In genomic region chr17:76036497-76037380, GRCh38 we compare ENCODE assay signal across 15 cellular contexts. TPM values are rescaled to one million over a fixed set of nuclear protein-coding genes. Genes with fewer than 3 reads are reported as not detected.
A peak's percentile ranks its signal among the peaks of the same experiment; 100 is the strongest.
DNase-seq lines count a peak whose midpoint lies in the region; ATAC-seq and TF ChIP-seq lines count a peak whose summit lies in the region.
"Had no signal": no experiment of that assay in that cellular context is flagged by ENCODE, and none has a peak within 500 bp of the region (broad histone marks: within the 10 kb centered on the region; RNA-seq: fewer than 3 reads in every experiment).

No MANE protein-coding gene starts in this region.

- no peak overlapping the region for H3K9ac ChIP-seq in GM23248

- 71% methylated on average over 26 of the region's 26 CpGs for WGBS in sigmoid colon, 2 donors
- 40 to 43% methylated on average over 26 of the region's 26 CpGs for WGBS in GM23248 (ENCODE audit: low coverage in 1 of 2, low lambda C conversion rate in 2 of 2, missing lambda C conversion rate in 2 of 2), 2 experiments

- no peak overlapping the region for H3K4me2 ChIP-seq in GM23248 (ENCODE audit: unreplicated experiment)

- TF ChIP-seq EP300 in sigmoid colon (IDR thresholded peaks at IDR 0.05), result peak; percentile 93 to 96 (median 93)

- no peaks in the 10 kb centered on the region for H4K20me1 ChIP-seq in GM23248 (ENCODE audit: insufficient read depth)

- H3K36me3 ChIP-seq in sigmoid colon, result peaks cover 8 to 25% (median 21%) of the 10 kb centered on the region in 4 donors
- H3K36me3 ChIP-seq in GM23248 (ENCODE audit: low read depth), result peaks cover 23% of the 10 kb centered on the region

- peaks cover 20% of the 10 kb centered on the region; the same call in 1 of the 2 replicates for H3F3A ChIP-seq in GM23248 (ENCODE audit: insufficient read depth)

- H3K27ac ChIP-seq in VCaP, result peak overlapping the region; percentile 54
- peak overlapping the region; percentile 66 to 92 (median 86) for H3K27ac ChIP-seq in sigmoid colon
- no peak overlapping the region for H3K27ac ChIP-seq in GM23248

- no peaks in the 10 kb centered on the region for H3K27me3 ChIP-seq in sigmoid colon
- no peaks in the 10 kb centered on the region for H3K27me3 ChIP-seq in GM23248 (replicated peaks; ENCODE audit: insufficient read depth)

- H3K4me1 ChIP-seq in sigmoid colon (peaks cover 0 to 95% (median 78%) of the 10 kb centered on the region in 4 donors), GM23248 (ENCODE audit: insufficient read depth) (no peaks in the 10 kb centered on the region)

- ATAC-seq in GM21576 (IDR thresholded peaks at IDR 0.05; ENCODE audit: unreplicated experiment), result no peak
- ATAC-seq in GM19467 (IDR thresholded peaks at IDR 0.05; ENCODE audit: unreplicated experiment), result no peak

- H3K9me2 ChIP-seq in GM23248 (ENCODE audit: insufficient read depth), result no peaks in the 10 kb centered on the region

- no peak for TF ChIP-seq POLR2A in sigmoid colon (IDR thresholded peaks at IDR 0.05)

- H3K4me3 ChIP-seq in sigmoid colon, result peak overlapping the region in 1 of 4 donors; percentile 16
- H3K4me3 ChIP-seq in GM23248, result no peak overlapping the region

- TF ChIP-seq CTCF in VCaP (conservative IDR thresholded peaks at IDR 0.05), result no peak
- TF ChIP-seq CTCF in sigmoid colon (IDR thresholded peaks at IDR 0.05), result no peak

- no peaks in the 10 kb centered on the region for H3K79me2 ChIP-seq in GM23248 (ENCODE audit: insufficient read depth)

- intact Hi-C loops in sigmoid colon (cut with DNase I), result no loop called here

- DNase-seq in DMS53 (lab: John Stamatoyannopoulos, UW) (peak; percentile 23), DMS53 treated with DMSO at 0.1 percent for 48 hours (lab: John Stamatoyannopoulos, UW; ENCODE audit: unreplicated experiment) (no peak), iPS-NIHi11 (ENCODE audit: low spot score) (peak; percentile 67), sigmoid colon (peak; percentile 96), GM23248 (no peak)
- DNase-seq: activated CD4-positive, CD25-positive, alpha-beta regulatory T cell treated with anti-CD3 and anti-CD28 coated beads, Interleukin-2, amount 50 U/mL, for 72 hours; COR-L47; NCI-H2171; T-cell had no signal

- H3K9me3 ChIP-seq in sigmoid colon (no peaks in the 10 kb centered on the region), GM23248 (ENCODE audit: low read depth) (no peaks in the 10 kb centered on the region)

- no peak overlapping the region for H2AFZ ChIP-seq in GM23248

- in situ Hi-C loops in GM23248 (cut with MboI), result no loop called here

RNA-seq across cellular contexts. Expression of gene EVPL, which starts 9.6 kb away (rescaled TPM):
- 10 to 100 TPM in 1 of 4 donors, 1 to 10 TPM in 3; 2.9 to 23.5 (median 7.2) TPM for total RNA-seq in sigmoid colon
- polyA plus RNA-seq in sigmoid colon, result 10 to 100 TPM in 1 of 3 donors, 1 to 10 TPM in 2; 4.6 to 16.0 (median 4.8) TPM
- not detected in 2 replicates for total RNA-seq in GM23248 (2014; rRNA removed; shearing (Covaris generic))
- polyA plus RNA-seq in GM23248 (2016; fragmentation: Nextera tagmentation; extraction: Ambion mirVana), result not detected in 2 replicates
- total RNA-seq: HT1080, myocyte had no signal

RNA-seq across cellular contexts. Expression of gene SRP68, which starts 35.6 kb away (rescaled TPM):
- total RNA-seq in sigmoid colon, result 10 to 100 TPM; 53.1 to 60.6 (median 53.8) TPM
- polyA plus RNA-seq in sigmoid colon (10 to 100 TPM; 37.2 to 52.4 (median 37.7) TPM), GM23248 (2016; fragmentation: Nextera tagmentation; extraction: Ambion mirVana) (69.8 and 76.5 TPM in 2 replicates)
- total RNA-seq in GM23248 (2014; rRNA removed; shearing (Covaris generic)), result 28.8 and 38.2 TPM in 2 replicates

RNA-seq across cellular contexts. Expression of gene CDK3, which starts 36.1 kb away (rescaled TPM):
- total RNA-seq in sigmoid colon, result 1 to 10 TPM in 2 of 4 donors, under 1 TPM in 1, not detected in 1; 0.71 to 2.6 (median 1.4) TPM
- polyA plus RNA-seq in sigmoid colon (10 to 100 TPM; 11.9 to 15.0 (median 15.0) TPM), GM23248 (2016; fragmentation: Nextera tagmentation; extraction: Ambion mirVana) (1.9 and 2.0 TPM in 2 replicates)
- 0.43 and 1.5 TPM in 2 replicates for total RNA-seq in GM23248 (2014; rRNA removed; shearing (Covaris generic))

RNA-seq across cellular contexts. Expression of gene GALR2, which starts 37.8 kb away (rescaled TPM):
- 10 to 100 TPM in 1 of 4 donors, 1 to 10 TPM in 3; 5.4 to 20.2 (median 8.2) TPM for total RNA-seq in sigmoid colon
- polyA plus RNA-seq in sigmoid colon (1 to 10 TPM in 1 of 3 donors, not detected in 2; 1.6 TPM), GM23248 (2016; fragmentation: Nextera tagmentation; extraction: Ambion mirVana) (0.18 TPM in 1 of 2 replicates, not detected in the other)
- not detected in 2 replicates for total RNA-seq in GM23248 (2014; rRNA removed; shearing (Covaris generic))
- total RNA-seq: myocyte had no signal
- polyA plus RNA-seq: keratinocyte had no signal

RNA-seq across cellular contexts. Expression of gene ZACN, which starts 42.2 kb away (rescaled TPM):
- 1 to 10 TPM in 2 of 4 donors, under 1 TPM in 2; 0.16 to 3.5 (median 0.81) TPM for total RNA-seq in sigmoid colon
- polyA plus RNA-seq in sigmoid colon (1 to 10 TPM; 1.2 to 1.3 (median 1.2) TPM), GM23248 (2016; fragmentation: Nextera tagmentation; extraction: Ambion mirVana) (0.85 and 1.9 TPM in 2 replicates)
- total RNA-seq in GM23248 (2014; rRNA removed; shearing (Covaris generic)), result 0.51 TPM in 1 of 2 replicates, not detected in the other
- total RNA-seq: myocyte had no signal
- polyA plus RNA-seq: keratinocyte had no signal

Comparison
In these comparisons a context has a peak if more than half of its experiments do, and no peak if none do; other contexts are left out.
1. DNase-seq: peak in DMS53 (single experiment), iPS-NIHi11 (single experiment) and sigmoid colon (single experiment); none in DMS53 treated with DMSO at 0.1 percent for 48 hours (single experiment) and GM23248 (single experiment).